In genomic region chr1:24642481-24643361, GRCh38 we compare ENCODE assay signal across 8 cellular contexts. TPM values are rescaled to one million over a fixed set of nuclear protein-coding genes. Genes with fewer than 3 reads are reported as not detected.
A peak's percentile ranks its signal among the peaks of the same experiment; 100 is the strongest.
DNase-seq lines count a peak whose midpoint lies in the region; ATAC-seq and TF ChIP-seq lines count a peak whose summit lies in the region.

TSS of gene SRRM1 (plus strand) at chr1:24643302. CDS start at chr1:24643327, 25 bp downstream.

- peak; percentile 88 for TF ChIP-seq EP300 in ovary (IDR thresholded peaks at IDR 0.05)

- 0% methylated on average over 71 to 95 of the region's 95 CpGs for WGBS in ovary, 3 donors
- WGBS in thyroid gland, 2 donors, result 0% methylated on average over 7 to 22 of the region's 95 CpGs

- H3K27ac ChIP-seq in ovary, result peak within 1 kb of the TSS; percentile 96 to 97
- peak within 1 kb of the TSS; percentile 94 to 99 (median 99) for H3K27ac ChIP-seq in thyroid gland

- H3K9me3 ChIP-seq in ovary (no peaks in the 10 kb centered on the region), thyroid gland (no peaks in the 10 kb centered on the region)

- peak within 1 kb of the TSS; percentile 99 for H3K4me3 ChIP-seq in GM12865 (ENCODE audit: low read depth, low read length)
- H3K4me3 ChIP-seq in ovary, result peak within 1 kb of the TSS; percentile 94
- peak within 1 kb of the TSS; percentile 56 to 98 (median 81) for H3K4me3 ChIP-seq in thyroid gland (replicated peaks in 1 of 3)

- H3K36me3 ChIP-seq in ovary (no peaks in the 10 kb centered on the region), thyroid gland (peaks cover 17% of the 10 kb centered on the region in 2 donors)

- H3K4me1 ChIP-seq in ovary (ENCODE audit: insufficient read depth) (peaks cover 6% of the 10 kb centered on the region), thyroid gland (peaks cover 14 to 26% of the 10 kb centered on the region in 2 donors)

- H3K27me3 ChIP-seq in ovary (no peaks in the 10 kb centered on the region), thyroid gland (no peaks in the 10 kb centered on the region)

- peak; percentile 100 for DNase-seq in GM12865 (ENCODE audit: low read depth)
- peak; percentile 98 to 100 (median 99) for DNase-seq in NCI-H1417 (lab: John Stamatoyannopoulos, UW)
- DNase-seq in SW 1271 (lab: John Stamatoyannopoulos, UW), result peak; percentile 97
- DNase-seq in activated naive CD8-positive, alpha-beta T cell treated with anti-CD3 and anti-CD28 coated beads, Interleukin-2, amount 50 U/mL, for 16 hours (ENCODE audit: low read depth, low spot score), result peak; percentile 94
- peak; percentile 99 for DNase-seq in Right ventricle myocardium inferior (ENCODE audit: missing footprints)
- peak; percentile 98 to 99 (median 99) for DNase-seq in ovary
- DNase-seq in thyroid gland, result peak; percentile 100

- ATAC-seq in HG02678 (IDR thresholded peaks at IDR 0.05; ENCODE audit: unreplicated experiment), result peak; percentile 87
- peak; percentile 98 for ATAC-seq in Right ventricle myocardium inferior

- intact Hi-C loops in Right ventricle myocardium inferior (cut with DNase I) (loop anchor here (5.0 kb wide), 1 partner anchor 225 kb away; the partner anchor contains the start of gene NIPAL3), ovary (cut with DNase I) (loop anchor here in 1 of 4 donors (5.0 kb wide), 1 partner anchor 105 kb away; the partner anchor contains the start of gene CLIC4), thyroid gland (cut with DNase I) (no loop called here)

- TF ChIP-seq CTCF in GM12865 (IDR thresholded peaks at IDR 0.05; ENCODE audit: insufficient read depth, low read depth, low read length, missing control alignments) (peak; percentile 7), ovary (IDR thresholded peaks at IDR 0.05) (peak in 2 of 3 donors; percentile 14 to 29), thyroid gland (IDR thresholded peaks at IDR 0.05) (peak in 1 of 6 experiments; percentile 13)

- TF ChIP-seq POLR2A in ovary (IDR thresholded peaks at IDR 0.05) (peak; percentile 99), thyroid gland (IDR thresholded peaks at IDR 0.05) (peak; percentile 98 to 99)

RNA-seq across cellular contexts. Expression of gene SRRM1, which starts in this region (rescaled TPM):
- total RNA-seq in Right ventricle myocardium inferior (58.8 TPM), ovary (100 to 1,000 TPM; 108 to 154 (median 123) TPM), thyroid gland (100 to 1,000 TPM in 3 of 4 donors, 10 to 100 TPM in 1; 89.6 to 137 (median 120) TPM)
- 100 to 1,000 TPM in 1 of 2 donors, 10 to 100 TPM in 1; 74.9 to 128 TPM for polyA plus RNA-seq in ovary

Comparison
In these comparisons a context has a peak if more than half of its experiments do, and no peak if none do; other contexts are left out.
1. Peak in every context shown above with its lines: DNase-seq, ATAC-seq, H3K4me3 ChIP-seq and H3K27ac ChIP-seq.